In genomic region chr16:65280988-65281530, GRCh38 we compare ENCODE assay signal across 24 cellular contexts.
"Had no signal": no experiment of that assay in that cellular context is flagged by ENCODE, and none has a peak within 500 bp of the region (broad histone marks: within the 10 kb centered on the region; RNA-seq: fewer than 3 reads in every experiment).

No MANE protein-coding gene starts in this region.

- H3K4me1 ChIP-seq: esophagus squamous epithelium, left lung had no signal

- H3K27me3 ChIP-seq: brain microvascular endothelial cell, esophagus squamous epithelium, heart right ventricle, left lung, tibial nerve had no signal

- H3K9me3 ChIP-seq: esophagus squamous epithelium, heart right ventricle, left lung, tibial nerve had no signal

- H3K36me3 Mint-ChIP-seq: activated naive CD4-positive, alpha-beta T cell treated with anti-CD3 and anti-CD28 coated beads, Interleukin-2, amount 10 ng/mL, durations not matched to agents 7 days and 5 days; activated naive CD8-positive, alpha-beta T cell treated with anti-CD3 and anti-CD28 coated beads, Interleukin-2, amount 10 ng/mL, durations not matched to agents 7 days and 5 days; mesothelial cell of epicardium; naive B cell had no signal

- ATAC-seq: activated CD4-positive, alpha-beta T cell treated with anti-CD3 and anti-CD28 coated beads for 36 hours; heart right ventricle; left lung; right cardiac atrium had no signal

- DNase-seq: activated CD4-positive, alpha-beta T cell treated with anti-CD3 and anti-CD28 coated beads for 36 hours; activated CD4-positive, CD25-positive, alpha-beta regulatory T cell; activated effector memory CD4-positive, alpha-beta T cell treated with anti-CD3 and anti-CD28 coated beads, Interleukin-2, amount 50 U/mL, for 16 hours; activated naive CD4-positive, alpha-beta T cell treated with anti-CD3 and anti-CD28 coated beads, Interleukin-2, amount 10 ng/mL, durations not matched to agents 7 days and 5 days; activated naive CD8-positive, alpha-beta T cell treated with anti-CD3 and anti-CD28 coated beads, Interleukin-2, amount 10 ng/mL, durations not matched to agents 7 days and 5 days; brain microvascular endothelial cell; cortex of kidney; esophagus squamous epithelium; foreskin melanocyte; heart right ventricle; kidney glomerular epithelial cell; left lung; naive B cell; right cardiac atrium; stimulated activated CD4-positive, alpha-beta T cell treated with anti-CD3 and anti-CD28 coated beads, Interleukin-2, amount 100 ng/mL, for 48 hours; stimulated activated naive CD4-positive, alpha-beta T cell treated with Interleukin-2 at 50 U/mL for 16 hours; T-helper 1 cell had no signal

- H3K36me3 ChIP-seq: brain microvascular endothelial cell, esophagus squamous epithelium, heart right ventricle, left lung, tibial nerve had no signal

- H3K27ac ChIP-seq: brain microvascular endothelial cell, epithelial cell of prostate, esophagus squamous epithelium, heart right ventricle, left lung, tibial nerve had no signal

- H3K4me1 Mint-ChIP-seq: activated CD4-positive, alpha-beta T cell treated with anti-CD3 and anti-CD28 coated beads for 36 hours; activated naive CD4-positive, alpha-beta T cell treated with anti-CD3 and anti-CD28 coated beads, Interleukin-2, amount 10 ng/mL, durations not matched to agents 7 days and 5 days; activated naive CD8-positive, alpha-beta T cell treated with anti-CD3 and anti-CD28 coated beads, Interleukin-2, amount 10 ng/mL, durations not matched to agents 7 days and 5 days; naive B cell had no signal

- H3K4me3 ChIP-seq: esophagus squamous epithelium, heart right ventricle, left lung, lung, tibial nerve had no signal

- H3K4me3 Mint-ChIP-seq: activated CD4-positive, alpha-beta T cell treated with anti-CD3 and anti-CD28 coated beads for 36 hours; activated naive CD4-positive, alpha-beta T cell treated with anti-CD3 and anti-CD28 coated beads, Interleukin-2, amount 10 ng/mL, durations not matched to agents 7 days and 5 days; activated naive CD8-positive, alpha-beta T cell treated with anti-CD3 and anti-CD28 coated beads, Interleukin-2, amount 10 ng/mL, durations not matched to agents 7 days and 5 days; activated T-helper 1 cell treated with anti-CD3 and anti-CD28 coated beads, Interleukin-12 subunit alpha, Interleukin-12 subunit beta, Interleukin-2, Interleukin-4 antibody, amounts not matched to agents 30 ng/mL and 10 ng/mL and 1 ng/mL, durations not matched to agents 14 hours and 24 hours and 36 hours; mesothelial cell of epicardium; naive B cell; neural crest cell; T-helper 2 cell treated with Interferon-gamma antibody and Interleukin-4, amounts not matched to agents 5 μg/mL and 100 μg/mL, for 36 hours had no signal

- H3K27me3 Mint-ChIP-seq: activated CD4-positive, alpha-beta T cell treated with anti-CD3 and anti-CD28 coated beads for 36 hours; activated naive CD4-positive, alpha-beta T cell treated with anti-CD3 and anti-CD28 coated beads, Interleukin-2, amount 10 ng/mL, durations not matched to agents 7 days and 5 days; activated naive CD8-positive, alpha-beta T cell treated with anti-CD3 and anti-CD28 coated beads, Interleukin-2, amount 10 ng/mL, durations not matched to agents 7 days and 5 days; naive B cell had no signal

- H3K9me3 Mint-ChIP-seq: activated naive CD8-positive, alpha-beta T cell treated with anti-CD3 and anti-CD28 coated beads, Interleukin-2, amount 10 ng/mL, durations not matched to agents 7 days and 5 days; mesothelial cell of epicardium; neural crest cell had no signal

- H3K27ac Mint-ChIP-seq: activated CD4-positive, alpha-beta T cell treated with anti-CD3 and anti-CD28 coated beads for 36 hours; activated naive CD4-positive, alpha-beta T cell treated with anti-CD3 and anti-CD28 coated beads, Interleukin-2, amount 10 ng/mL, durations not matched to agents 7 days and 5 days; activated naive CD8-positive, alpha-beta T cell treated with anti-CD3 and anti-CD28 coated beads, Interleukin-2, amount 10 ng/mL, durations not matched to agents 7 days and 5 days; activated T-helper 1 cell treated with anti-CD3 and anti-CD28 coated beads, Interleukin-12 subunit alpha, Interleukin-12 subunit beta, Interleukin-2, Interleukin-4 antibody, amounts not matched to agents 30 ng/mL and 10 ng/mL and 1 ng/mL, durations not matched to agents 14 hours and 24 hours and 36 hours; T-helper 2 cell treated with Interferon-gamma antibody and Interleukin-4, amounts not matched to agents 5 μg/mL and 100 μg/mL, for 36 hours had no signal
